24 cellular contexts compared by ENCODE assay signal in genomic region chr6:133070410-133071043, GRCh38.
"Had no signal": no experiment of that assay in that cellular context is flagged by ENCODE, and none has a peak within 500 bp of the region (broad histone marks: within the 10 kb centered on the region; RNA-seq: fewer than 3 reads in every experiment).

No MANE protein-coding gene starts in this region.

- H3K36me3 ChIP-seq: esophagus squamous epithelium, neural progenitor cell, suprapubic skin, vagina had no signal

- ATAC-seq: effector memory CD8-positive, alpha-beta T cell; naive thymus-derived CD4-positive, alpha-beta T cell; psoas muscle; right cardiac atrium; stimulated activated naive CD8-positive, alpha-beta T cell treated with anti-CD3 and anti-CD28 coated beads, Interleukin-15, amount 100 ng/mL, for 72 hours had no signal

- H3K4me1 Mint-ChIP-seq: immature natural killer cell; mesothelial cell of epicardium; naive thymus-derived CD4-positive, alpha-beta T cell; neural progenitor cell; stimulated activated naive CD8-positive, alpha-beta T cell treated with anti-CD3 and anti-CD28 coated beads, Interleukin-15, amount 100 ng/mL, for 72 hours had no signal

- H3K36me3 Mint-ChIP-seq: immature natural killer cell; mesothelial cell of epicardium; naive thymus-derived CD4-positive, alpha-beta T cell; neural progenitor cell had no signal

- H3K9me3 ChIP-seq: esophagus squamous epithelium, psoas muscle, suprapubic skin, vagina had no signal

- H3K9ac ChIP-seq: neural progenitor cell had no signal

- H3K4me1 ChIP-seq: esophagus squamous epithelium, psoas muscle, suprapubic skin, vagina had no signal

- H3K27ac ChIP-seq: esophagus squamous epithelium, neural progenitor cell, psoas muscle, skin epidermis, suprapubic skin, vagina had no signal

- H3K27me3 Mint-ChIP-seq: effector memory CD8-positive, alpha-beta T cell; stimulated activated naive CD8-positive, alpha-beta T cell treated with anti-CD3 and anti-CD28 coated beads, Interleukin-15, amount 100 ng/mL, for 72 hours had no signal

- H3K9me3 Mint-ChIP-seq: mesothelial cell of epicardium; nephron; neural progenitor cell; stimulated activated naive CD8-positive, alpha-beta T cell treated with anti-CD3 and anti-CD28 coated beads, Interleukin-15, amount 100 ng/mL, for 72 hours had no signal

- H3K27ac Mint-ChIP-seq: effector memory CD8-positive, alpha-beta T cell; immature natural killer cell; mesothelial cell of epicardium; naive thymus-derived CD4-positive, alpha-beta T cell; nephron; neural progenitor cell had no signal

- H3K27me3 ChIP-seq: esophagus squamous epithelium, neural progenitor cell, suprapubic skin, vagina had no signal

- H3K4me3 ChIP-seq: esophagus squamous epithelium, neural progenitor cell, psoas muscle, skin epidermis, suprapubic skin, vagina had no signal

- DNase-seq: cortex of kidney; effector memory CD8-positive, alpha-beta T cell; erythroblast; esophagus squamous epithelium; foreskin melanocyte; hypothalamus; immature natural killer cell; islet precursor cell; kidney glomerular epithelial cell; mesenchymal stem cell; naive thymus-derived CD4-positive, alpha-beta T cell; psoas muscle; right cardiac atrium; stimulated activated CD4-positive, alpha-beta T cell treated with anti-CD3 and anti-CD28 coated beads, Interleukin-15, amount 100 ng/mL, for 24 hours; stimulated activated CD4-positive, alpha-beta T cell treated with anti-CD3 and anti-CD28 coated beads, Interleukin-2, amount 100 ng/mL, for 48 hours; stimulated activated naive CD4-positive, alpha-beta T cell; stimulated activated naive CD8-positive, alpha-beta T cell treated with anti-CD3 and anti-CD28 coated beads, Interleukin-15, amount 100 ng/mL, for 72 hours; trophoblast cell had no signal

- H3K4me2 ChIP-seq: neural progenitor cell had no signal

- H2AFZ ChIP-seq: neural progenitor cell had no signal

- H3K4me3 Mint-ChIP-seq: effector memory CD8-positive, alpha-beta T cell; immature natural killer cell; mesothelial cell of epicardium; naive thymus-derived CD4-positive, alpha-beta T cell; nephron; neural progenitor cell; stimulated activated naive CD8-positive, alpha-beta T cell treated with anti-CD3 and anti-CD28 coated beads, Interleukin-15, amount 100 ng/mL, for 72 hours had no signal
